8 cellular contexts compared by ENCODE assay signal in the genomic region with DNA sequence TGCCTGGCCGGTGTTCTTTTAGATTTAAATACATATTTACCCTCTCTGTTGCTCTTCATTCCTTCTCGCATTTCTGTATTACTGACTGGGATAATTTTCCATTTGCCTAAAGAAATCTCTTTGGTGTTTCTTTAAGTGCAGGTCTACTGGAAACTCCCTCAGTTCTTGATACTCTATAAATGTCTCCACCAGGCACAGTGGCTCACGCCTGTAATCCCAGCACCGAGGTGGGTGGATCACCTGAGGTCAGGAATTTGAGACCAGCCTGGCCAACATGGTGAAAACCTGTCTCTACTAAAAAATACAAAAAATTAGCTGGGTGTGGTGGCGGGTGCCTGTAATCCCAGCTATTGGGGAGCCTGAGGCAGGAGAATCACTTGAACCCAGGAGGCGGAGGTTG. TPM values are rescaled to one million over a fixed set of nuclear protein-coding genes. Genes with fewer than 3 reads are reported as not detected.
DNase-seq lines count a peak whose midpoint lies in the region; ATAC-seq and TF ChIP-seq lines count a peak whose summit lies in the region.
"Not testable (repeated sequence)": the region's sequence is repeated elsewhere in the genome, so short reads cannot be mapped to it uniquely, and the experiment has no call there.
"Had no signal": no experiment of that assay in that cellular context is flagged by ENCODE, and none has a peak within 500 bp of the region (broad histone marks: within the 10 kb centered on the region; RNA-seq: fewer than 3 reads in every experiment).

No MANE protein-coding gene starts in this region.

- not testable (repeated sequence) for H3K4ac ChIP-seq in H9 (ENCODE audit: low read depth, low read length)

- H3K4me1 Mint-ChIP-seq in CD14-positive monocyte (peaks cover 84% of the 10 kb centered on the region), H9 (peaks cover 15 to 19% of the 10 kb centered on the region in 2 experiments)
- H3K4me1 Mint-ChIP-seq in activated naive CD4-positive, alpha-beta T cell treated with anti-CD3 and anti-CD28 coated beads, Interleukin-2, amount 50 U/mL, for 24 hours; type B pancreatic cell (ENCODE audit: unreplicated experiment): not testable (repeated sequence)

- no CpG with 5 or more reads among the region's 6 CpGs for WGBS in H9 (ENCODE audit: extremely low coverage, insufficient read length, low lambda C conversion rate)

- not testable (repeated sequence) for H2BK12ac ChIP-seq in H9 (ENCODE audit: insufficient read length, low read depth, low read length)

- H3K9me3 Mint-ChIP-seq in CD14-positive monocyte; H9; activated naive CD4-positive, alpha-beta T cell treated with anti-CD3 and anti-CD28 coated beads, Interleukin-2, amount 50 U/mL, for 24 hours; type B pancreatic cell: not testable (repeated sequence)

- ATAC-seq in mucosa of descending colon, result peak; percentile 36

- not testable (repeated sequence) for H2BK120ac ChIP-seq in H9 (ENCODE audit: low read depth, low read length, poor library complexity, severe bottlenecking)

- H4K20me1 ChIP-seq in H9 (ENCODE audit: control insufficient read depth, insufficient read depth, insufficient read length), result not testable (repeated sequence)

- H4K91ac ChIP-seq in H9 (ENCODE audit: insufficient read length, low read depth, low read length), result not testable (repeated sequence)

- not testable (repeated sequence) for H3K23ac ChIP-seq in H9 (ENCODE audit: insufficient read length, low read depth, low read length)

- not testable (repeated sequence) for H3K4me2 ChIP-seq in H9 (ENCODE audit: insufficient read depth, insufficient read length, low read length)

- not testable (repeated sequence) for H3K4me1 ChIP-seq in H9 (ENCODE audit: insufficient read depth, low read length); iPS-20b (ENCODE audit: insufficient read depth, low read length); mucosa of descending colon (ENCODE audit: low read depth)

- TF ChIP-seq CTCF in CD14-positive monocyte (IDR thresholded peaks at IDR 0.05); H9 (conservative IDR thresholded peaks at IDR 0.05); VCaP (conservative IDR thresholded peaks at IDR 0.05); mucosa of descending colon (IDR thresholded peaks at IDR 0.05); type B pancreatic cell (conservative IDR thresholded peaks at IDR 0.05): not testable (repeated sequence)

- intact Hi-C loops in CD14-positive monocyte (cut with micrococcal nuclease); mucosa of descending colon (cut with DNase I, micrococcal nuclease): not testable (repeated sequence)

- H3K14ac ChIP-seq in H9 (ENCODE audit: insufficient read depth, low read length), result not testable (repeated sequence)

- H2BK15ac ChIP-seq in H9 (ENCODE audit: low read depth, low read length), result not testable (repeated sequence)

- H2BK20ac ChIP-seq in H9 (ENCODE audit: low read depth, low read length, poor library complexity, severe bottlenecking), result not testable (repeated sequence)

- H3K18ac ChIP-seq in H9 (ENCODE audit: insufficient read length, low read depth, low read length), result not testable (repeated sequence)

- H3K27ac ChIP-seq in H9 (ENCODE audit: insufficient read length, low read depth, low read length); iPS-20b (ENCODE audit: low read length): not testable (repeated sequence)
- peak overlapping the region; percentile 83 for H3K27ac ChIP-seq in VCaP

- H3T11ph ChIP-seq in H9 (ENCODE audit: low read length), result not testable (repeated sequence)

- not testable (repeated sequence) for H3K27me3 ChIP-seq in H9 (ENCODE audit: insufficient read depth, low read length); iPS-20b (ENCODE audit: insufficient read depth, low read length)

- H2BK5ac ChIP-seq in H9 (ENCODE audit: insufficient read length, low read length), result not testable (repeated sequence)

- H3K27ac Mint-ChIP-seq in CD14-positive monocyte (peak overlapping the region in 4 of 7 donors; percentile 32 to 81 (median 63)), H9 (peak overlapping the region in 2 of 3 experiments; percentile 70 to 76; a peak in 4 of 7 replicates), type B pancreatic cell (peak overlapping the region; percentile 84)
- H3K27ac Mint-ChIP-seq in activated naive CD4-positive, alpha-beta T cell treated with anti-CD3 and anti-CD28 coated beads, Interleukin-2, amount 50 U/mL, for 24 hours, result peak overlapping the region; percentile 51

- H3K27me3 Mint-ChIP-seq in CD14-positive monocyte (ENCODE audit: low read depth in 3 of 3); H9 (ENCODE audit: low read depth); activated naive CD4-positive, alpha-beta T cell treated with anti-CD3 and anti-CD28 coated beads, Interleukin-2, amount 50 U/mL, for 24 hours; type B pancreatic cell: not testable (repeated sequence)

- H4K8ac ChIP-seq in H9 (replicated peaks; ENCODE audit: insufficient read length, low read depth, low read length), result not testable (repeated sequence)

- not testable (repeated sequence) for H4K5ac ChIP-seq in H9 (ENCODE audit: insufficient read length, low read depth, low read length)

- H3K36me3 ChIP-seq in iPS-20b (ENCODE audit: insufficient read depth, low read depth, low read length); mucosa of descending colon (ENCODE audit: low read depth): not testable (repeated sequence)

- not testable (repeated sequence) for H3K4me3 Mint-ChIP-seq in CD14-positive monocyte; H9; activated naive CD4-positive, alpha-beta T cell treated with anti-CD3 and anti-CD28 coated beads, Interleukin-2, amount 50 U/mL, for 24 hours
- peak overlapping the region; percentile 10 for H3K4me3 Mint-ChIP-seq in type B pancreatic cell

- H3K79me2 ChIP-seq in H9 (ENCODE audit: insufficient read depth, low read length), result not testable (repeated sequence)

- not testable (repeated sequence) for H2AK5ac ChIP-seq in H9 (ENCODE audit: insufficient read length, low read length)

- 0 out of 2 replicates have a peak overlapping the region, but pooled peaks have one; percentile 13 for H3K4me3 ChIP-seq in iPS-20b (ENCODE audit: low read length)
- H3K4me3 ChIP-seq in mucosa of descending colon, result not testable (repeated sequence)

- not testable (repeated sequence) for H3K9me3 ChIP-seq in H9 (ENCODE audit: control insufficient read depth, low read depth, low read length); iPS-20b (ENCODE audit: insufficient read depth, low read depth, low read length); mucosa of descending colon

- not testable (repeated sequence) for DNase-seq in CD14-positive monocyte (ENCODE audit: low spot score); H9; mucosa of descending colon; type B pancreatic cell (ENCODE audit: extremely low spot score, unreplicated experiment)

- H3K36me3 Mint-ChIP-seq in CD14-positive monocyte, result peaks cover 0 to 18% of the 10 kb centered on the region in 2 donors
- not testable (repeated sequence) for H3K36me3 Mint-ChIP-seq in H9 (ENCODE audit: insufficient read depth in 1 of 3, low read depth in 3 of 3); activated naive CD4-positive, alpha-beta T cell treated with anti-CD3 and anti-CD28 coated beads, Interleukin-2, amount 50 U/mL, for 24 hours; type B pancreatic cell

- not testable (repeated sequence) for H2AFZ ChIP-seq in H9 (ENCODE audit: low read length)

- not testable (repeated sequence) for H3K56ac ChIP-seq in H9 (ENCODE audit: insufficient read length, low read depth, low read length)

- not testable (repeated sequence) for H3K79me1 ChIP-seq in H9 (ENCODE audit: insufficient read depth, low read depth, low read length, poor library complexity, severe bottlenecking)

- not testable (repeated sequence) for H3K9ac ChIP-seq in H9 (ENCODE audit: extremely low read depth, insufficient read length, low read length); iPS-20b (ENCODE audit: low read depth, low read length)

- H3K23me2 ChIP-seq in H9 (ENCODE audit: insufficient read length, low read depth, low read length, poor library complexity, severe bottlenecking), result not testable (repeated sequence)

RNA-seq across cellular contexts. Expression of a gene that starts 10.4 kb away (rescaled TPM):
- polyA plus RNA-seq in CD14-positive monocyte, result 100 to 1,000 TPM; 146 to 214 TPM
- total RNA-seq in H9 (2021), result 0.68 and 0.86 TPM in 2 replicates
- 10 to 100 TPM in 2 of 3 donors, 1 to 10 TPM in 1; 9.4 to 27.1 (median 16.0) TPM for total RNA-seq in mucosa of descending colon
- 4.2 and 4.7 TPM in 2 replicates for total RNA-seq in type B pancreatic cell (ENCODE audit: low replicate concordance)
- total RNA-seq: G401 had no signal
